In the genomic region with DNA sequence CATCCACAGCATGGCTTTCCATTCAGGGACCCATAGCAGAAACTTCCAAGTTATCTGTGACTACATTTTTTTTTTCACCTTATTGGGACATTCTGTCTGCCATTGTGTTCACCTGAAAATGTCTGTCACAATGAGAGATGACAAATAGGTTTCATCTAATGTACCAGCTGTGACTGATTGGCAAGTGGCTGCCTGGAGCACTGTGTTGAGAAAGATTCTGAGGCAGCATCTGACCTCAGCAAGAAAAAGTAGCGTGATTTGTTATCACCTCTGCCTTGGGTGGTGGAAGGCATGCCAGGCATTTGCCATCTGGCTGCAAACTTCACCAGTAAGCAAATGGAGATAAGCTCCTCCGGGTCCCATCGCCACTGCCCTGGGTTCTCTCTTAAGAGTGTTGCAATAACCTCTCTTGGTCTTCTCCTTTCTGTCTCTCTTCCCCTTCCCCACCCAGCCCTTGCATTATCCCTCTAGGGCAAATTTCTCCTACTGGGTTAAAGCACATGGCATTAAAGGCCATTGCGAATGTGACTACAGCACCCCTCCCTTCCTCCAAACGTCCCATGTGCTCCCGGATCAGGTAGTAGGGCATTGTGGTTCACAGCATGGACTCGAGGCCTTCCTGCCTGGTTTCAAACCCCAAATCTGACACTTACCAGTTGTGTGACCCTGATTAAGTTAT, we compare ENCODE assay signal across 12 cellular contexts. TPM values are rescaled to one million over a fixed set of nuclear protein-coding genes. Genes with fewer than 3 reads are reported as not detected.
DNase-seq lines count a peak whose midpoint lies in the region; ATAC-seq and TF ChIP-seq lines count a peak whose summit lies in the region.
"Had no signal": no experiment of that assay in that cellular context is flagged by ENCODE, and none has a peak within 500 bp of the region (broad histone marks: within the 10 kb centered on the region; RNA-seq: fewer than 3 reads in every experiment).

No MANE protein-coding gene starts in this region.

- no peak overlapping the region; the same call in 1 of the 2 replicates for H2BK20ac ChIP-seq in IMR-90 (ENCODE audit: low read depth, low read length)

- peaks cover 9% of the 10 kb centered on the region for H3K9me1 ChIP-seq in IMR-90 (ENCODE audit: insufficient read depth, low read length)

- H4K8ac ChIP-seq in IMR-90 (ENCODE audit: low read depth in 2 of 2, low read length in 2 of 2) = no peak overlapping the region

- H4K91ac ChIP-seq in IMR-90 (ENCODE audit: insufficient read depth, low read depth, low read length) = no peak overlapping the region

- intact Hi-C loops in IMR-90 (cut with micrococcal nuclease) = no loop called here
- intact Hi-C loops in right cardiac atrium (cut with DNase I) = no loop called here

- H3K27me3 ChIP-seq in IMR-90 (ENCODE audit: control insufficient read depth, insufficient read depth, low read length) (no peaks in the 10 kb centered on the region), right cardiac atrium (ENCODE audit: control insufficient read depth, insufficient read depth) (no peaks in the 10 kb centered on the region), subcutaneous abdominal adipose tissue (ENCODE audit: control insufficient read depth in 5 of 5, insufficient read depth in 4 of 5, low read length in 5 of 5) (no peaks in the 10 kb centered on the region)

- ATAC-seq in IMR-90 (ENCODE audit: low read depth) = no peak
- ATAC-seq in right cardiac atrium = no peak
- ATAC-seq: activated T-cell treated with anti-CD3 and anti-CD28 coated beads, Interleukin-2, amount 50 U/mL, for 72 hours; stimulated activated naive CD8-positive, alpha-beta T cell treated with anti-CD3 and anti-CD28 coated beads, Interleukin-15, amount 100 ng/mL, for 72 hours had no signal

- H3K79me1 ChIP-seq in IMR-90 (ENCODE audit: low read depth in 1 of 2, low read length in 2 of 2) = no peaks in the 10 kb centered on the region

- H3K4me2 ChIP-seq in IMR-90 (ENCODE audit: low read depth, low read length) = no peak overlapping the region

- H3K9ac ChIP-seq in IMR-90 (ENCODE audit: low read depth, low read length) = no peak overlapping the region
- no peak overlapping the region for H3K9ac ChIP-seq in subcutaneous abdominal adipose tissue (ENCODE audit: low read length in 5 of 5)

- no peaks in the 10 kb centered on the region for H4K20me1 ChIP-seq in IMR-90 (ENCODE audit: insufficient read depth, low read length)

- H3K9me3 ChIP-seq in IMR-90 (ENCODE audit: control insufficient read depth, insufficient read depth, low read length) = no peaks in the 10 kb centered on the region
- H3K9me3 ChIP-seq in right cardiac atrium (ENCODE audit: control insufficient read depth, low read length) = no peaks in the 10 kb centered on the region
- no peaks in the 10 kb centered on the region for H3K9me3 ChIP-seq in subcutaneous abdominal adipose tissue (ENCODE audit: control insufficient read depth in 5 of 5, low read length in 5 of 5)
- H3K9me3 ChIP-seq: HAP-1 had no signal

- no peak overlapping the region for H3K14ac ChIP-seq in IMR-90 (replicated peaks; ENCODE audit: low read depth, low read length)

- H3K56ac ChIP-seq in IMR-90 (ENCODE audit: extremely low read depth, insufficient read depth, low read length) = no peak overlapping the region

- CTCF ChIA-PET in IMR-90 (lab: Yijun Ruan, JAX) = no interaction called here

- H2BK5ac ChIP-seq in IMR-90 (ENCODE audit: low read depth, low read length, poor library complexity, severe bottlenecking) = no peak overlapping the region

- POLR2A ChIA-PET in IMR-90 (lab: Charles Lee; ENCODE audit: unreplicated experiment) = no interaction called here

- no peak overlapping the region for H3K18ac ChIP-seq in IMR-90 (ENCODE audit: low read depth, low read length)

- H3K36me3 ChIP-seq in IMR-90 (ENCODE audit: control insufficient read depth, insufficient read depth, low read length) (no peaks in the 10 kb centered on the region), subcutaneous abdominal adipose tissue (ENCODE audit: control insufficient read depth in 5 of 5, insufficient read depth in 5 of 5, low read length in 5 of 5) (no peaks in the 10 kb centered on the region)
- H3K36me3 ChIP-seq: HAP-1 had no signal

- no peak overlapping the region for H3K27ac ChIP-seq in IMR-90 (ENCODE audit: insufficient read depth, low read length)
- H3K27ac ChIP-seq in right cardiac atrium (ENCODE audit: low read length) = peak overlapping the region; percentile 30
- peak overlapping the region; percentile 91 for H3K27ac ChIP-seq in subcutaneous abdominal adipose tissue (ENCODE audit: low read depth, low read length)

- no peak overlapping the region for H3K23ac ChIP-seq in IMR-90 (ENCODE audit: low read depth, low read length)

- dilution Hi-C loops in IMR-90 (cut with HindIII; ENCODE audit: low sequenced_read_pairs, unreplicated experiment) = no loop called here

- no peak for TF ChIP-seq RAD21 in IMR-90 (IDR thresholded peaks at IDR 0.05; ENCODE audit: low read length)

- no peak for DNase-seq in IMR-90
- peak; percentile 34 for DNase-seq in SKM-1 treated with dmso at 0.1 percent for 144 hours (lab: John Stamatoyannopoulos, UW; ENCODE audit: unreplicated experiment)
- no peak for DNase-seq in right cardiac atrium
- no peak for DNase-seq in cerebellum (ENCODE audit: low spot score)
- no peak for DNase-seq in D341Med (ENCODE audit: low spot score)
- DNase-seq in GM13977 (ENCODE audit: low spot score) = no peak
- DNase-seq: activated T-cell treated with anti-CD3 and anti-CD28 coated beads, Interleukin-2, amount 50 U/mL, for 72 hours; NCI-H1436; NCI-H510A treated with DMSO at 0.1 percent for 48 hours; stimulated activated naive CD8-positive, alpha-beta T cell treated with anti-CD3 and anti-CD28 coated beads, Interleukin-15, amount 100 ng/mL, for 72 hours had no signal

- in situ Hi-C loops in IMR-90 (cut with MboI; ENCODE audit: low sequenced_read_pairs) = no loop called here
- in situ Hi-C loops in GM13977 (cut with MboI; ENCODE audit: low pct_unique_long_range_greater_than_20kb, low sequenced_read_pairs, unreplicated experiment) = no loop called here

- no peak overlapping the region for H4K5ac ChIP-seq in IMR-90 (ENCODE audit: low read depth, low read length)

- H3K4ac ChIP-seq in IMR-90 (ENCODE audit: low read depth, low read length) = 0 out of 2 replicates have a peak overlapping the region, but pooled peaks have one; percentile 40

- H2AFZ ChIP-seq in IMR-90 (replicated peaks; ENCODE audit: low read length, poor library complexity) = no peak overlapping the region

- H2AK9ac ChIP-seq in IMR-90 (replicated peaks; ENCODE audit: low read depth, low read length, poor library complexity) = no peak overlapping the region

- no TSS peak for BruUV-seq in IMR-90 (replicated peaks; lab: Mats Ljungman, UMichigan)

- no peak for TF ChIP-seq POLR2A in IMR-90 (IDR thresholded peaks at IDR 0.05; ENCODE audit: low read depth, low read length)

- H2BK15ac ChIP-seq in IMR-90 (ENCODE audit: low read depth, low read length) = no peak overlapping the region

- H2AK5ac ChIP-seq in IMR-90 (ENCODE audit: low read depth, low read length) = 0 out of 2 replicates have a peak overlapping the region, but pooled peaks have one; percentile 35

- 80% methylated on average over 2 of the region's 7 CpGs; no CpG with 5 or more reads in 1 of the 2 experiments for WGBS in IMR-90 (ENCODE audit: extremely low coverage in 2 of 2, insufficient read length in 1 of 2), 2 experiments
- 66% methylated on average over 7 of the region's 7 CpGs for WGBS in right cardiac atrium

- TF ChIP-seq CTCF in IMR-90 (conservative IDR thresholded peaks at IDR 0.05; ENCODE audit: low read depth, low read length) (no peak), GM13977 (IDR thresholded peaks at IDR 0.05; ENCODE audit: extremely low read depth, insufficient read depth, missing control alignments) (no peak)

- H2BK120ac ChIP-seq in IMR-90 (ENCODE audit: low read depth, low read length) = 0 out of 2 replicates have a peak overlapping the region, but pooled peaks have one; percentile 14

- H3K4me3 ChIP-seq in IMR-90 (ENCODE audit: insufficient read depth, low read depth, low read length) (no peak overlapping the region), right cardiac atrium (ENCODE audit: low read length) (no peak overlapping the region), subcutaneous abdominal adipose tissue (ENCODE audit: low read depth in 1 of 5, low read length in 5 of 5) (no peak overlapping the region)
- H3K4me3 ChIP-seq: HAP-1 had no signal

- peaks cover 16% of the 10 kb centered on the region for H3K4me1 ChIP-seq in IMR-90 (ENCODE audit: control insufficient read depth, insufficient read depth, low read length)
- H3K4me1 ChIP-seq in right cardiac atrium (ENCODE audit: control insufficient read depth, insufficient read depth, low read length) = peaks cover 45% of the 10 kb centered on the region
- H3K4me1 ChIP-seq in subcutaneous abdominal adipose tissue (ENCODE audit: control insufficient read depth in 5 of 5, insufficient read depth in 5 of 5, low read length in 5 of 5) = peaks cover 10 to 61% (median 46%) of the 10 kb centered on the region in 5 donors

TF ChIP-seq in IMR-90, 13 proteins besides CTCF, POLR2A, EP300 and RAD21:
- no peak for TF ChIP-seq MXI1 (IDR thresholded peaks at IDR 0.05; ENCODE audit: borderline replicate concordance, low read depth, low read length)
- no peak for TF ChIP-seq RCOR1 (IDR thresholded peaks at IDR 0.05; ENCODE audit: insufficient replicate concordance, low read length)
- peak; percentile 21; the same call in 1 of the 2 replicates for TF ChIP-seq CEBPB (IDR thresholded peaks at IDR 0.05; ENCODE audit: low read depth, low read length)
- no peak for TF ChIP-seq FOS (IDR thresholded peaks at IDR 0.05; ENCODE audit: low read depth, low read length)
TF ChIP-seq in IMR-90: peak in this region for 1.

RNA-seq across cellular contexts. Expression of a gene that starts 8.4 kb away (rescaled TPM):
- 84.4 and 145 TPM in 2 replicates for total RNA-seq in IMR-90 (2012; rRNA removed)
- polyA plus RNA-seq in IMR-90 (2012; rRNA removed) = 171 and 200 TPM in 2 replicates
- polyA plus RNA-seq in IMR-90 (2012; cell fraction: cytosol; rRNA removed) = 106 and 210 TPM in 2 replicates
- polyA plus RNA-seq in IMR-90 (2012; cell fraction: nucleus; rRNA removed; ENCODE audit: low replicate concordance) = 122 and 127 TPM in 2 replicates
- total RNA-seq in right cardiac atrium = 100 to 1,000 TPM; 139 to 186 (median 164) TPM
- polyA plus RNA-seq in right cardiac atrium = 271 TPM
- total RNA-seq in cerebellum = 8.3 TPM
